20 cellular contexts compared by ENCODE assay signal in genomic region chr12:22938323-22938722, GRCh38.
"Had no signal": no experiment of that assay in that cellular context is flagged by ENCODE, and none has a peak within 500 bp of the region (broad histone marks: within the 10 kb centered on the region; RNA-seq: fewer than 3 reads in every experiment).

No MANE protein-coding gene starts in this region.

- H3K4me3 ChIP-seq: MG63, SJSA1, SK-N-MC had no signal

- H3K4me1 ChIP-seq: SJSA1 had no signal

- DNase-seq: IMR-90, Karpas-422, KG1, MG63, NCI-H1092 treated with DMSO at 0.1 percent for 48 hours, NCI-H1436 treated with DMSO at 0.1 percent for 48 hours, NCI-H1694, NCI-H187 treated with DMSO at 0.1 percent for 48 hours, NCI-H2029 treated with DMSO at 0.1 percent for 48 hours, NCI-H2227 treated with DMSO at 0.1 percent for 48 hours, NCI-H524, NCI-H526 treated with DMSO at 0.1 percent for 48 hours, NCI-H748 treated with DMSO at 0.1 percent for 48 hours, Right ventricle myocardium superior, RPMI8226, SIG-M5 had no signal

- H3K27me3 ChIP-seq: MG63, SJSA1 had no signal

- ATAC-seq: HepG2 had no signal

- H3K9me3 ChIP-seq: SJSA1 had no signal

- FAIRE-seq: HepG2, RCC 7860 had no signal

- H3K27ac ChIP-seq: SJSA1, SK-N-MC had no signal

- H3K36me3 ChIP-seq: MG63, SJSA1 had no signal
